21 cellular contexts compared by ENCODE assay signal in the genomic region with DNA sequence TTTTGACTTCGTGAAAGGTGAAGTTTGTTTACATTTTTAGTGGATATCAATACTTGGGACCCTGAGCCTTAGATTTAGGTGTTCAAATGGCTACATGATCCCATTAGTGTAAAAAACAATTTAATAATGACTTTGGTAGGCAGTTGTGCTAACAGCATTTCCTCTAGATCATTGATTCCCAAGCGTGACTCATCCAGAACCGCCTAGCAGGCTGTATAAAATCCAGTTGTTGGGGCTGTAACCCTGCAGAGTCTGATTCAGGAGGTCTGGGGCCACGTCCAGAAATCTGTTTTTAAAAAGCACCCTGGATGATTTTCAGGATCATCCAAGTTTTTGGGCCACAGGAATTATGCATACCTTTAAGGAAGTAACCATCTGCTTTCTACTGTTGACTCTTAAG.
DNase-seq lines count a peak whose midpoint lies in the region; ATAC-seq, FAIRE-seq and TF ChIP-seq lines count a peak whose summit lies in the region.
"Had no signal": no experiment of that assay in that cellular context is flagged by ENCODE, and none has a peak within 500 bp of the region (broad histone marks: within the 10 kb centered on the region; RNA-seq: fewer than 3 reads in every experiment).

No MANE protein-coding gene starts in this region.

- in situ Hi-C loops in astrocyte of the cerebellum (cut with HindIII; ENCODE audit: low sequenced_read_pairs) (no loop called here), ACHN (cut with HindIII; ENCODE audit: low pct_ligation_motif_present, low pct_unique_long_range_greater_than_20kb, low sequenced_read_pairs) (no loop called here)

- POLR2A ChIA-PET in A549 (lab: Yijun Ruan, JAX) = no interaction called here
- POLR2A ChIA-PET in HCT116 (lab: Charles Lee) = no interaction called here

- 63% methylated on average over 4 of the region's 4 CpGs for WGBS in A549 (ENCODE audit: missing lambda C conversion rate)

- H3K4me2 ChIP-seq in A549 (no peak overlapping the region), HCT116 (ENCODE audit: low read length) (no peak overlapping the region)

- H3K27ac ChIP-seq in A549 = no peak overlapping the region
- H3K27ac ChIP-seq in HCT116 (ENCODE audit: low read depth, low read length) = no peak overlapping the region
- H3K27ac ChIP-seq: colonic mucosa, upper lobe of left lung had no signal

- TF ChIP-seq POLR2A in A549 (IDR thresholded peaks at IDR 0.05; ENCODE audit: low read length) = no peak
- no peak for TF ChIP-seq POLR2A in HCT116 (IDR thresholded peaks at IDR 0.05; ENCODE audit: borderline replicate concordance, extremely low read depth, insufficient read depth, insufficient read length)

- H3K9me3 ChIP-seq in A549 (no peaks in the 10 kb centered on the region), HCT116 (ENCODE audit: control insufficient read depth in 1 of 2, insufficient read depth in 1 of 2, low read depth in 1 of 2, low read length in 2 of 2) (no peaks in the 10 kb centered on the region)
- H3K9me3 ChIP-seq: colonic mucosa, upper lobe of left lung had no signal

- CTCF ChIA-PET in A549 (lab: Yijun Ruan, JAX) = no interaction called here
- CTCF ChIA-PET in HCT116 (lab: Charles Lee) = no interaction called here

- TF ChIP-seq RAD21 in A549 (conservative IDR thresholded peaks at IDR 0.05 in 1 of 2, IDR thresholded peaks at IDR 0.05 in 1 of 2) (no peak), HCT116 (IDR thresholded peaks at IDR 0.05; ENCODE audit: low read depth) (no peak)

- no peaks in the 10 kb centered on the region for H3K9me2 ChIP-seq in HCT116 (ENCODE audit: insufficient read depth)

- no peak overlapping the region for H3K4me3 ChIP-seq in A549
- H3K4me3 ChIP-seq in HCT116 (replicated peaks in 1 of 2; ENCODE audit: low read depth in 1 of 2, low read length in 2 of 2) = no peak overlapping the region
- no peak overlapping the region for H3K4me3 ChIP-seq in astrocyte of the cerebellum (ENCODE audit: low read depth, low read length)
- H3K4me3 ChIP-seq in fibroblast of mammary gland (ENCODE audit: control insufficient read depth, low read depth, low read length) = no peak overlapping the region
- H3K4me3 ChIP-seq: colonic mucosa, upper lobe of left lung had no signal

- H3K27me3 ChIP-seq in HCT116 (ENCODE audit: insufficient read depth, low read length) = no peaks in the 10 kb centered on the region
- H3K27me3 ChIP-seq: colonic mucosa, upper lobe of left lung had no signal

- no peaks in the 10 kb centered on the region for H3K36me3 ChIP-seq in HCT116 (ENCODE audit: control insufficient read depth in 1 of 2, insufficient read depth in 2 of 2, low read length in 2 of 2)
- H3K36me3 ChIP-seq: colonic mucosa, upper lobe of left lung had no signal

- ATAC-seq in A549 (no peak), HCT116 (no peak), GM18511 (IDR thresholded peaks at IDR 0.05; ENCODE audit: unreplicated experiment) (no peak)
- ATAC-seq: CD8-positive, alpha-beta T cell; right cardiac atrium had no signal

- RAD21 ChIA-PET in HCT116 (lab: Charles Lee; ENCODE audit: low non-redundant PET in 1 of 2, low total read pairs in 2 of 2, uncharacterized antibody in 2 of 2, unreplicated experiment in 2 of 2) = no interaction called here

- TF ChIP-seq EP300 in A549 (IDR thresholded peaks at IDR 0.05) = no peak

- TF ChIP-seq CTCF in A549 (IDR thresholded peaks at IDR 0.05) = no peak
- TF ChIP-seq CTCF in HCT116 (IDR thresholded peaks at IDR 0.05 in 2 of 3, conservative IDR thresholded peaks at IDR 0.05 in 1 of 3; ENCODE audit: borderline replicate concordance in 1 of 3, insufficient read depth in 1 of 3, low read depth in 2 of 3, low read length in 2 of 3) = no peak
- no peak for TF ChIP-seq CTCF in astrocyte of the cerebellum (IDR thresholded peaks at IDR 0.05; ENCODE audit: low read depth, low read length, missing control alignments)
- no peak for TF ChIP-seq CTCF in fibroblast of mammary gland (conservative IDR thresholded peaks at IDR 0.05; ENCODE audit: control insufficient read depth, insufficient read depth, low read depth, low read length)

- H3K4me1 ChIP-seq in A549 = no peaks in the 10 kb centered on the region
- peaks cover 0 to 7% of the 10 kb centered on the region in 2 experiments; a peak in 1 of 4 replicates for H3K4me1 ChIP-seq in HCT116 (ENCODE audit: control insufficient read depth in 1 of 2, insufficient read depth in 2 of 2, low read length in 2 of 2)
- H3K4me1 ChIP-seq: colonic mucosa had no signal

- no peak overlapping the region for H3K9ac ChIP-seq in HCT116 (ENCODE audit: low read length)

- no peak for FAIRE-seq in A549 (lab: Jason Lieb, UNC)
- FAIRE-seq: TTC549 had no signal

- DNase-seq in A549 (ENCODE audit: low read depth in 1 of 2, low spot score in 1 of 2) (no peak), HCT116 (ENCODE audit: low read depth, low spot score) (no peak), astrocyte of the cerebellum (ENCODE audit: low read depth) (peak; percentile 31), fibroblast of mammary gland (ENCODE audit: low read depth) (peak; percentile 67), amygdala (lab: John Stamatoyannopoulos, UW) (no peak), ACHN (no peak)
- no peak for DNase-seq in stimulated activated naive CD4-positive, alpha-beta T cell treated with Interleukin-2 at 50 U/mL for 16 hours (lab: John Stamatoyannopoulos, UW)
- DNase-seq: activated CD4-positive, alpha-beta T cell treated with anti-CD3 and anti-CD28 coated beads for 48 hours; CD8-positive, alpha-beta T cell; colonic mucosa; DND-41; glutamatergic neuron; H9; NCI-H2227 treated with DMSO at 0.1 percent for 48 hours; occipital lobe; right cardiac atrium; RPMI8226; SW 1271; upper lobe of left lung had no signal

- H3K79me2 ChIP-seq in HCT116 (ENCODE audit: insufficient read depth, low read length) = no peaks in the 10 kb centered on the region

- H4K20me1 ChIP-seq in HCT116 (ENCODE audit: insufficient read depth) = no peaks in the 10 kb centered on the region

- peak overlapping the region; percentile 79 for H2AFZ ChIP-seq in HCT116 (ENCODE audit: low read depth, low read length, poor library complexity, severe bottlenecking)

- no TSS peak for BruUV-seq in HCT116 (replicated peaks; lab: Mats Ljungman, UMichigan)

- intact Hi-C loops in HCT116 (cut with micrococcal nuclease) = no loop called here

TF ChIP-seq in A549, 52 proteins besides CTCF, POLR2A, EP300 and RAD21 (continues in another document):
- TF ChIP-seq RNF2 (IDR thresholded peaks at IDR 0.05; ENCODE audit: borderline replicate concordance, low read depth) = no peak
- no peak for TF ChIP-seq KDM5A (IDR thresholded peaks at IDR 0.05)
- no peak for TF ChIP-seq CHD2 (IDR thresholded peaks at IDR 0.05; ENCODE audit: low read length, partially characterized antibody)
- TF ChIP-seq, protein P1, sequence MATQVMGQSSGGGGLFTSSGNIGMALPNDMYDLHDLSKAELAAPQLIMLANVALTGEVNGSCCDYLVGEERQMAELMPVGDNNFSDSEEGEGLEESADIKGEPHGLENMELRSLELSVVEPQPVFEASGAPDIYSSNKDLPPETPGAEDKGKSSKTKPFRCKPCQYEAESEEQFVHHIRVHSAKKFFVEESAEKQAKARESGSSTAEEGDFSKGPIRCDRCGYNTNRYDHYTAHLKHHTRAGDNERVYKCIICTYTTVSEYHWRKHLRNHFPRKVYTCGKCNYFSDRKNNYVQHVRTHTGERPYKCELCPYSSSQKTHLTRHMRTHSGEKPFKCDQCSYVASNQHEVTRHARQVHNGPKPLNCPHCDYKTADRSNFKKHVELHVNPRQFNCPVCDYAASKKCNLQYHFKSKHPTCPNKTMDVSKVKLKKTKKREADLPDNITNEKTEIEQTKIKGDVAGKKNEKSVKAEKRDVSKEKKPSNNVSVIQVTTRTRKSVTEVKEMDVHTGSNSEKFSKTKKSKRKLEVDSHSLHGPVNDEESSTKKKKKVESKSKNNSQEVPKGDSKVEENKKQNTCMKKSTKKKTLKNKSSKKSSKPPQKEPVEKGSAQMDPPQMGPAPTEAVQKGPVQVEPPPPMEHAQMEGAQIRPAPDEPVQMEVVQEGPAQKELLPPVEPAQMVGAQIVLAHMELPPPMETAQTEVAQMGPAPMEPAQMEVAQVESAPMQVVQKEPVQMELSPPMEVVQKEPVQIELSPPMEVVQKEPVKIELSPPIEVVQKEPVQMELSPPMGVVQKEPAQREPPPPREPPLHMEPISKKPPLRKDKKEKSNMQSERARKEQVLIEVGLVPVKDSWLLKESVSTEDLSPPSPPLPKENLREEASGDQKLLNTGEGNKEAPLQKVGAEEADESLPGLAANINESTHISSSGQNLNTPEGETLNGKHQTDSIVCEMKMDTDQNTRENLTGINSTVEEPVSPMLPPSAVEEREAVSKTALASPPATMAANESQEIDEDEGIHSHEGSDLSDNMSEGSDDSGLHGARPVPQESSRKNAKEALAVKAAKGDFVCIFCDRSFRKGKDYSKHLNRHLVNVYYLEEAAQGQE (IDR thresholded peaks at IDR 0.05) = no peak

TF ChIP-seq in HCT116, 20 proteins besides CTCF, POLR2A, EP300 and RAD21:
- TF ChIP-seq JUND (IDR thresholded peaks at IDR 0.05) (no peak), CBX3 (IDR thresholded peaks at IDR 0.05; ENCODE audit: low read depth) (no peak), SIN3A (IDR thresholded peaks at IDR 0.05; ENCODE audit: low read depth) (no peak)
- TF ChIP-seq, protein P1 (IDR thresholded peaks at IDR 0.05; ENCODE audit: low read depth) = no peak
TF ChIP-seq in HCT116: peak in this region for 0.

Comparison
In these comparisons a context has a peak if more than half of its experiments do, and no peak if none do; other contexts are left out.
1. DNase-seq: peak in astrocyte of the cerebellum (single experiment) and fibroblast of mammary gland (single experiment); none in A549 (0 of 2), HCT116 (single experiment), amygdala (0 of 56), stimulated activated naive CD4-positive, alpha-beta T cell treated with Interleukin-2 at 50 U/mL for 16 hours (single experiment) and ACHN (single experiment).